ENCODE assay signal across 8 cellular contexts in genomic region chr19:48637449-48637947, GRCh38. TPM values are rescaled to one million over a fixed set of nuclear protein-coding genes. Genes with fewer than 3 reads are reported as not detected.
DNase-seq lines count a peak whose midpoint lies in the region; ATAC-seq and TF ChIP-seq lines count a peak whose summit lies in the region.

No MANE protein-coding gene starts in this region.

- no peak overlapping the region for H2AFZ ChIP-seq in trophoblast cell (ENCODE audit: insufficient read depth, low read length, poor library complexity)

- no peak overlapping the region for H2BK12ac ChIP-seq in trophoblast cell (ENCODE audit: low read length)

- no peak overlapping the region for H2AK5ac ChIP-seq in trophoblast cell (ENCODE audit: low read length)

- TF ChIP-seq EP300 in tibial nerve (IDR thresholded peaks at IDR 0.05), result peak; percentile 28 to 91

- ATAC-seq in HG02798 (IDR thresholded peaks at IDR 0.05; ENCODE audit: poor library complexity, unreplicated experiment) (peak; percentile 82), Right ventricle myocardium superior (ENCODE audit: poor library complexity) (peak; percentile 78)
- ATAC-seq in activated naive CD8-positive, alpha-beta T cell treated with anti-CD3 and anti-CD28 coated beads, Interleukin-2, amount 50 U/mL, for 24 hours, result peak; percentile 80

- H4K12ac ChIP-seq in trophoblast cell (ENCODE audit: low read depth, low read length), result no peak overlapping the region

- peak overlapping the region; percentile 96 for H3K27ac Mint-ChIP-seq in activated naive CD8-positive, alpha-beta T cell treated with anti-CD3 and anti-CD28 coated beads, Interleukin-2, amount 50 U/mL, for 24 hours

- H4K8ac ChIP-seq in trophoblast cell (ENCODE audit: low read depth, low read length), result peak overlapping the region; percentile 30

- peak; percentile 21 to 72 for TF ChIP-seq POLR2A in tibial nerve (IDR thresholded peaks at IDR 0.05)

- peaks cover 3% of the 10 kb centered on the region for H3K79me1 ChIP-seq in trophoblast cell (ENCODE audit: low read length)

- intact Hi-C loops in Right ventricle myocardium superior (cut with DNase I), result no loop called here

- no peaks in the 10 kb centered on the region for H3K36me3 Mint-ChIP-seq in activated naive CD8-positive, alpha-beta T cell treated with anti-CD3 and anti-CD28 coated beads, Interleukin-2, amount 50 U/mL, for 24 hours (ENCODE audit: low read depth)

- DNase-seq in GM12865 (ENCODE audit: low read depth) (peak; percentile 100), NCI-H1417 treated with DMSO at 0.1 percent for 48 hours (lab: John Stamatoyannopoulos, UW) (peak; percentile 85), SW 1271 (lab: John Stamatoyannopoulos, UW) (peak; percentile 88 to 95), Right ventricle myocardium superior (peak; percentile 99), trophoblast cell (peak; percentile 87 to 95), tibial nerve (ENCODE audit: low spot score in 2 of 2) (peak; percentile 99)
- peak; percentile 98 for DNase-seq in activated naive CD8-positive, alpha-beta T cell treated with anti-CD3 and anti-CD28 coated beads, Interleukin-2, amount 50 U/mL, for 24 hours

- H3K27me3 ChIP-seq in trophoblast cell (ENCODE audit: insufficient read depth, low read length), result peaks cover 15% of the 10 kb centered on the region
- H3K27me3 ChIP-seq in tibial nerve, result no peaks in the 10 kb centered on the region

- H3K18ac ChIP-seq in trophoblast cell (ENCODE audit: low read length), result no peak overlapping the region

- H3K36me3 ChIP-seq in trophoblast cell (ENCODE audit: control insufficient read depth in 1 of 2, insufficient read depth in 2 of 2, low read length in 2 of 2) (no peaks in the 10 kb centered on the region), tibial nerve (peaks cover 0 to 2% (median 0%) of the 10 kb centered on the region in 3 donors)

- H4K91ac ChIP-seq in trophoblast cell (ENCODE audit: low read depth, low read length), result no peak overlapping the region

- H3K4me3 ChIP-seq in GM12865 (ENCODE audit: low read depth, low read length), result peak overlapping the region; percentile 73
- H3K4me3 ChIP-seq in trophoblast cell (ENCODE audit: low read depth, low read length), result no peak overlapping the region
- peak overlapping the region; percentile 49 to 85 (median 64) for H3K4me3 ChIP-seq in tibial nerve

- H3K4me1 Mint-ChIP-seq in activated naive CD8-positive, alpha-beta T cell treated with anti-CD3 and anti-CD28 coated beads, Interleukin-2, amount 50 U/mL, for 24 hours, result peaks cover 55% of the 10 kb centered on the region

- no CpG with 5 or more reads among the region's 38 CpGs for WGBS in trophoblast cell (ENCODE audit: extremely low coverage, insufficient coverage, insufficient read length)
- 0% methylated on average over 34 to 36 of the region's 38 CpGs for WGBS in tibial nerve, 2 donors

- H3K79me2 ChIP-seq in trophoblast cell (ENCODE audit: control insufficient read depth, insufficient read depth, low read length, poor library complexity), result no peaks in the 10 kb centered on the region

- no peak for TF ChIP-seq CTCF in GM12865 (IDR thresholded peaks at IDR 0.05; ENCODE audit: insufficient read depth, low read depth, low read length, missing control alignments)
- peak in 1 of 5 experiments; percentile 42 for TF ChIP-seq CTCF in tibial nerve (IDR thresholded peaks at IDR 0.05)

- H3K23ac ChIP-seq in trophoblast cell (ENCODE audit: low read length), result no peak overlapping the region

- H2BK120ac ChIP-seq in trophoblast cell (ENCODE audit: insufficient read depth, low read length, poor library complexity), result no peak overlapping the region

- peak overlapping the region; percentile 24 for H3K4me2 ChIP-seq in trophoblast cell (ENCODE audit: low read length)

- H2BK5ac ChIP-seq in trophoblast cell (ENCODE audit: low read depth, low read length, poor library complexity), result no peak overlapping the region

- H3K14ac ChIP-seq in trophoblast cell (ENCODE audit: low read length), result no peak overlapping the region

- H3K27ac ChIP-seq in trophoblast cell (ENCODE audit: low read depth, low read length) (no peak overlapping the region), tibial nerve (peak overlapping the region; percentile 94 to 99 (median 99))

- H3K4me3 Mint-ChIP-seq in activated naive CD8-positive, alpha-beta T cell treated with anti-CD3 and anti-CD28 coated beads, Interleukin-2, amount 50 U/mL, for 24 hours, result peak overlapping the region; percentile 86

- H3K4me1 ChIP-seq in trophoblast cell (ENCODE audit: control insufficient read depth in 1 of 2, insufficient read depth in 2 of 2, low read length in 2 of 2) (peaks cover 21 to 32% of the 10 kb centered on the region in 2 experiments), tibial nerve (peaks cover 0 to 55% (median 39%) of the 10 kb centered on the region in 4 donors)

- no peak overlapping the region for H3K9ac ChIP-seq in trophoblast cell (ENCODE audit: low read length)

- peaks cover 2% of the 10 kb centered on the region for H3K27me3 Mint-ChIP-seq in activated naive CD8-positive, alpha-beta T cell treated with anti-CD3 and anti-CD28 coated beads, Interleukin-2, amount 50 U/mL, for 24 hours

- H3K9me3 ChIP-seq in trophoblast cell (ENCODE audit: insufficient read depth, low read depth, low read length) (peaks cover 3% of the 10 kb centered on the region), tibial nerve (no peaks in the 10 kb centered on the region)

- no peak overlapping the region for H3K4ac ChIP-seq in trophoblast cell (ENCODE audit: low read depth, low read length)

- no peaks in the 10 kb centered on the region for H3K9me3 Mint-ChIP-seq in activated naive CD8-positive, alpha-beta T cell treated with anti-CD3 and anti-CD28 coated beads, Interleukin-2, amount 50 U/mL, for 24 hours

RNA-seq across cellular contexts. Expression of gene DBP, which starts 0.3 kb away (rescaled TPM):
- 14.5 TPM for total RNA-seq in Right ventricle myocardium superior
- polyA plus RNA-seq in trophoblast cell (2013), result 0.90 and 0.94 TPM in 2 replicates
- 10 to 100 TPM in 2 of 4 donors, 1 to 10 TPM in 2; 2.4 to 20.1 (median 10.1) TPM for total RNA-seq in tibial nerve

RNA-seq across cellular contexts. Expression of gene CA11, which starts 8.5 kb away (rescaled TPM):
- total RNA-seq in Right ventricle myocardium superior (7.5 TPM), tibial nerve (1 to 10 TPM; 3.1 to 5.4 (median 4.0) TPM)
- polyA plus RNA-seq in trophoblast cell (2013), result 7.2 TPM in 2 replicates

RNA-seq across cellular contexts. Expression of gene SPHK2, which starts 18.2 kb away (rescaled TPM):
- total RNA-seq in Right ventricle myocardium superior (7.6 TPM), tibial nerve (10 to 100 TPM; 28.0 to 34.7 (median 30.1) TPM)
- 14.1 and 14.9 TPM in 2 replicates for polyA plus RNA-seq in trophoblast cell (2013)

RNA-seq across cellular contexts. Expression of gene RPL18, which starts 18.5 kb away (rescaled TPM):
- total RNA-seq in Right ventricle myocardium superior (526 TPM), tibial nerve (1,000 to 10,000 TPM; 2,253 to 3,141 (median 2,490) TPM)
- polyA plus RNA-seq in trophoblast cell (2013), result 1,727 and 1,729 TPM in 2 replicates

RNA-seq across cellular contexts. Expression of gene FAM83E, which starts 22.6 kb away (rescaled TPM):
- not detected for total RNA-seq in Right ventricle myocardium superior
- polyA plus RNA-seq in trophoblast cell (2013), result 0.07 TPM in 2 replicates
- total RNA-seq in tibial nerve, result not detected
